Comparison of ENCODE assay signal across 17 cellular contexts in genomic region chr3:179825527-179826246, GRCh38.
"Had no signal": no experiment of that assay in that cellular context is flagged by ENCODE, and none has a peak within 500 bp of the region (broad histone marks: within the 10 kb centered on the region; RNA-seq: fewer than 3 reads in every experiment).

No MANE protein-coding gene starts in this region.

- H3K4me1 ChIP-seq: psoas muscle, upper lobe of right lung had no signal

- H3K4me1 Mint-ChIP-seq: activated naive CD8-positive, alpha-beta T cell treated with anti-CD3 and anti-CD28 coated beads, Interleukin-2, amount 50 U/mL, for 24 hours had no signal

- H3K9me3 Mint-ChIP-seq: activated naive CD8-positive, alpha-beta T cell treated with anti-CD3 and anti-CD28 coated beads, Interleukin-2, amount 50 U/mL, for 24 hours; naive thymus-derived CD8-positive, alpha-beta T cell had no signal

- H3K9me3 ChIP-seq: heart left ventricle, mucosa of descending colon, psoas muscle, upper lobe of right lung had no signal

- H3K27ac Mint-ChIP-seq: activated naive CD8-positive, alpha-beta T cell treated with anti-CD3 and anti-CD28 coated beads, Interleukin-2, amount 50 U/mL, for 24 hours had no signal

- H3K36me3 ChIP-seq: heart left ventricle, upper lobe of right lung had no signal

- FAIRE-seq: astrocyte, frontal cortex, islet of Langerhans had no signal

- ATAC-seq: activated naive CD8-positive, alpha-beta T cell treated with anti-CD3 and anti-CD28 coated beads, Interleukin-2, amount 50 U/mL, for 24 hours; heart left ventricle; mucosa of descending colon; naive thymus-derived CD8-positive, alpha-beta T cell; psoas muscle; sciatic nerve; upper lobe of right lung had no signal

- H3K27ac ChIP-seq: heart left ventricle, psoas muscle, upper lobe of right lung had no signal

- H3K27me3 ChIP-seq: heart left ventricle, upper lobe of right lung had no signal

- DNase-seq: activated CD4-positive, alpha-beta T cell treated with anti-CD3 and anti-CD28 coated beads for 48 hours; activated CD8-positive, alpha-beta memory T cell treated with anti-CD3 and anti-CD28 coated beads for 24 hours; activated naive CD4-positive, alpha-beta T cell treated with Interleukin-2 at 50 U/mL for 16 hours; activated naive CD8-positive, alpha-beta T cell treated with anti-CD3 and anti-CD28 coated beads, Interleukin-2, amount 50 U/mL, for 24 hours; cortex of kidney; effector memory CD4-positive, alpha-beta T cell; heart left ventricle; mucosa of descending colon; naive thymus-derived CD8-positive, alpha-beta T cell; psoas muscle; stimulated activated CD4-positive, alpha-beta T cell treated with anti-CD3 and anti-CD28 coated beads, Interleukin-12 subunit alpha, Interleukin-12 subunit beta, amount 100 ng/mL, for 4 hours; stimulated activated naive CD4-positive, alpha-beta T cell; upper lobe of right lung had no signal

- H3K4me3 ChIP-seq: heart left ventricle, mucosa of descending colon, psoas muscle, upper lobe of right lung had no signal

- H3K4me3 Mint-ChIP-seq: activated naive CD8-positive, alpha-beta T cell treated with anti-CD3 and anti-CD28 coated beads, Interleukin-2, amount 50 U/mL, for 24 hours; naive thymus-derived CD8-positive, alpha-beta T cell had no signal

- H3K36me3 Mint-ChIP-seq: naive thymus-derived CD8-positive, alpha-beta T cell had no signal
